ENCODE assay signal across 8 cellular contexts in genomic region chr6:129672345-129672691, GRCh38. TPM values are rescaled to one million over a fixed set of nuclear protein-coding genes. Genes with fewer than 3 reads are reported as not detected.
A peak's percentile ranks its signal among the peaks of the same experiment; 100 is the strongest.
DNase-seq lines count a peak whose midpoint lies in the region; ATAC-seq and TF ChIP-seq lines count a peak whose summit lies in the region.

No MANE protein-coding gene starts in this region.

- WGBS in adrenal gland, 4 donors: 68 to 89% (median 74%) methylated on average over 2 of the region's 2 CpGs

- peaks cover 25 to 54% of the 10 kb centered on the region in 2 donors for H3K4me1 ChIP-seq in adrenal gland (replicated peaks in 1 of 2)

- TF ChIP-seq CTCF in adrenal gland (IDR thresholded peaks at IDR 0.05): no peak

- H3K27ac Mint-ChIP-seq in naive thymus-derived CD8-positive, alpha-beta T cell: peak overlapping the region; percentile 11 to 92 (median 82)

- H3K36me3 ChIP-seq in adrenal gland (replicated peaks in 1 of 2): no peaks in the 10 kb centered on the region

- no peaks in the 10 kb centered on the region for H3K27me3 ChIP-seq in adrenal gland

- POLR2A ChIA-PET in naive thymus-derived CD8-positive, alpha-beta T cell (lab: Charles Lee): interaction anchor here (0.6 to 1.0 kb wide), 2 partner anchors 39 to 56 kb away, joined by 3 to 4 read pairs; no protein-coding TSS in a partner anchor

- DNase-seq in adrenal gland (no peak), NCI-H524 treated with DMSO at 0.1 percent for 48 hours (lab: John Stamatoyannopoulos, UW) (no peak), cortex of kidney (lab: John Stamatoyannopoulos, UW) (no peak), NCI-H128 (lab: John Stamatoyannopoulos, UW; ENCODE audit: unreplicated experiment) (no peak)
- DNase-seq in naive thymus-derived CD8-positive, alpha-beta T cell: peak in 1 of 10 donors; percentile 7
- no peak for DNase-seq in effector CD8-positive, alpha-beta T cell (lab: John Stamatoyannopoulos, UW)

- H3K36me3 Mint-ChIP-seq in naive thymus-derived CD8-positive, alpha-beta T cell: no peaks in the 10 kb centered on the region

- H3K9me3 ChIP-seq in adrenal gland (replicated peaks in 1 of 3): no peaks in the 10 kb centered on the region

- ATAC-seq in GM18909 (IDR thresholded peaks at IDR 0.05; ENCODE audit: poor library complexity, unreplicated experiment) (peak; percentile 19), HG03045 (IDR thresholded peaks at IDR 0.05; ENCODE audit: unreplicated experiment) (peak; percentile 17)
- ATAC-seq in naive thymus-derived CD8-positive, alpha-beta T cell: peak; percentile 37 to 38

- H3K4me1 Mint-ChIP-seq in naive thymus-derived CD8-positive, alpha-beta T cell: peaks cover 11 to 24% (median 21%) of the 10 kb centered on the region in 4 donors

- no peaks in the 10 kb centered on the region for H3K9me3 Mint-ChIP-seq in naive thymus-derived CD8-positive, alpha-beta T cell

- peak overlapping the region; percentile 64 to 79 (median 74) for H3K4me3 Mint-ChIP-seq in naive thymus-derived CD8-positive, alpha-beta T cell

- H3K27me3 Mint-ChIP-seq in naive thymus-derived CD8-positive, alpha-beta T cell: no peaks in the 10 kb centered on the region

- peak overlapping the region; percentile 27 to 84 (median 77) for H3K27ac ChIP-seq in adrenal gland

- no peak for TF ChIP-seq POLR2A in adrenal gland (IDR thresholded peaks at IDR 0.05)

- no peak overlapping the region for H3K4me3 ChIP-seq in adrenal gland

- intact Hi-C loops in adrenal gland (cut with DNase I): no loop called here

RNA-seq across cellular contexts. Expression of gene ARHGAP18, which starts 37.7 kb away (rescaled TPM):
- 10 to 100 TPM; 50.6 to 90.6 (median 79.8) TPM for total RNA-seq in adrenal gland
- polyA plus RNA-seq in adrenal gland: 10 to 100 TPM; 22.0 to 78.3 (median 27.1) TPM
- total RNA-seq in naive thymus-derived CD8-positive, alpha-beta T cell: 1 to 10 TPM; 1.4 to 2.3 TPM
- polyA plus RNA-seq in naive thymus-derived CD8-positive, alpha-beta T cell: 1 to 10 TPM in 1 of 3 donors, under 1 TPM in 2; 0.64 to 2.4 (median 0.73) TPM

Comparison
In these comparisons a context has a peak if more than half of its experiments do, and no peak if none do; other contexts are left out.
1. RNA of gene ARHGAP18, which starts 37.7 kb away (total RNA-seq): 50.6 to 90.6 TPM in adrenal gland; 1.4 to 2.3 TPM in naive thymus-derived CD8-positive, alpha-beta T cell; every median in the first group is over 10 times any median in the second.
2. Peak in every context shown above with its lines, with median percentiles within 50 percentile points of each other: ATAC-seq.